Comparison of ENCODE assay signal across 8 cellular contexts in genomic region chr10:77710759-77711682, GRCh38.
DNase-seq lines count a peak whose midpoint lies in the region; ATAC-seq and TF ChIP-seq lines count a peak whose summit lies in the region.

No MANE protein-coding gene starts in this region.

- DNase-seq in AG09319 (ENCODE audit: extremely low read depth, low read depth), result no peak
- DNase-seq in NCI-H510A treated with DMSO at 0.1 percent for 48 hours (lab: John Stamatoyannopoulos, UW), result peak; percentile 86
- DNase-seq in activated CD8-positive, alpha-beta memory T cell treated with anti-CD3 and anti-CD28 coated beads for 1 hour (ENCODE audit: extremely low read depth in 1 of 2, low read depth in 1 of 2), result peak; percentile 23 to 55
- peak; percentile 69 for DNase-seq in midbrain (lab: John Stamatoyannopoulos, UW)
- DNase-seq in stimulated activated CD8-positive, alpha-beta memory T cell treated with anti-CD3 and anti-CD28 coated beads, Interleukin-15, amount 100 ng/mL, for 4 hours (ENCODE audit: low read depth in 2 of 2), result peak; percentile 19 to 33

- no peak overlapping the region for H3K4me3 ChIP-seq in endocrine pancreas (ENCODE audit: control insufficient read depth, insufficient read depth, low read length)

- H3K4me1 ChIP-seq in endocrine pancreas (ENCODE audit: control insufficient read depth, insufficient read depth, low read length), result no peaks in the 10 kb centered on the region

- H3K9ac ChIP-seq in endocrine pancreas (ENCODE audit: control insufficient read depth, insufficient read depth, low read length), result peak overlapping the region; percentile 22

- no peaks in the 10 kb centered on the region for H3K36me3 ChIP-seq in endocrine pancreas (ENCODE audit: control insufficient read depth, insufficient read depth, low read length)

- no peaks in the 10 kb centered on the region for H3K9me3 ChIP-seq in endocrine pancreas (ENCODE audit: control insufficient read depth, low read length)

- H3K27me3 ChIP-seq in endocrine pancreas (ENCODE audit: control insufficient read depth, insufficient read depth, low read length), result no peaks in the 10 kb centered on the region

- TF ChIP-seq CTCF in AG09319 (IDR thresholded peaks at IDR 0.05; ENCODE audit: low read depth, low read length), result peak; percentile 96

- ATAC-seq in GM18909 (IDR thresholded peaks at IDR 0.05; ENCODE audit: poor library complexity, unreplicated experiment), result peak; percentile 89
- ATAC-seq in HG03135 (IDR thresholded peaks at IDR 0.05; ENCODE audit: unreplicated experiment), result peak; percentile 85
